ENCODE assay signal across 1 cellular context in the genomic region with DNA sequence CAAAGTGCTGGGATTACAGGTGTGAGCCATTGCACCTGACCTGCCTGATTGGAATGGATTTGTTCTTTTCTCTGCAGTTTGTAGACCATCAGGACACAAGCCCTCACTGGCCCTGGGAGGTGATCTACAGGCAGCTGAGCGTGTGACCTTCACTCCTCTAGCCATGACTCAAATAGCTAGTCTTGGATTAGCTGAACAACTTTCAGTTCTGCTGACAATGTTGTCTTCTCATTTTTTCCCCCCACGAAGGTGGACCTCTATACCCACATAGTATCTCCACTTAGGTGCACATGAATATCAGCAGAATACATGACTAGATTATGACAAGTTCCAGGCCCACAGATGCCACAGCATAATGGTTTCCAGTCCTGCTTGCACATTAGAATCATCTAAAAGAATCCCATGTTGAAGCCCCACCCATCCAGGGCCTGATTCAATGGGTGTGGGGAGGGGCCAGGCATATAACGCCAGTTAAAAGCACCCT.
TF ChIP-seq lines count a peak whose summit lies in the region.

No MANE protein-coding gene starts in this region.

TF ChIP-seq in H1, 55 proteins besides CTCF, POLR2A, EP300 and RAD21 (continued from another document):
- TF ChIP-seq JUN (IDR thresholded peaks at IDR 0.05; ENCODE audit: low read depth, low read length): no peak
- no peak for TF ChIP-seq RFX5 (IDR thresholded peaks at IDR 0.05; ENCODE audit: borderline replicate concordance, low read depth, low read length)
- TF ChIP-seq, protein P1, sequence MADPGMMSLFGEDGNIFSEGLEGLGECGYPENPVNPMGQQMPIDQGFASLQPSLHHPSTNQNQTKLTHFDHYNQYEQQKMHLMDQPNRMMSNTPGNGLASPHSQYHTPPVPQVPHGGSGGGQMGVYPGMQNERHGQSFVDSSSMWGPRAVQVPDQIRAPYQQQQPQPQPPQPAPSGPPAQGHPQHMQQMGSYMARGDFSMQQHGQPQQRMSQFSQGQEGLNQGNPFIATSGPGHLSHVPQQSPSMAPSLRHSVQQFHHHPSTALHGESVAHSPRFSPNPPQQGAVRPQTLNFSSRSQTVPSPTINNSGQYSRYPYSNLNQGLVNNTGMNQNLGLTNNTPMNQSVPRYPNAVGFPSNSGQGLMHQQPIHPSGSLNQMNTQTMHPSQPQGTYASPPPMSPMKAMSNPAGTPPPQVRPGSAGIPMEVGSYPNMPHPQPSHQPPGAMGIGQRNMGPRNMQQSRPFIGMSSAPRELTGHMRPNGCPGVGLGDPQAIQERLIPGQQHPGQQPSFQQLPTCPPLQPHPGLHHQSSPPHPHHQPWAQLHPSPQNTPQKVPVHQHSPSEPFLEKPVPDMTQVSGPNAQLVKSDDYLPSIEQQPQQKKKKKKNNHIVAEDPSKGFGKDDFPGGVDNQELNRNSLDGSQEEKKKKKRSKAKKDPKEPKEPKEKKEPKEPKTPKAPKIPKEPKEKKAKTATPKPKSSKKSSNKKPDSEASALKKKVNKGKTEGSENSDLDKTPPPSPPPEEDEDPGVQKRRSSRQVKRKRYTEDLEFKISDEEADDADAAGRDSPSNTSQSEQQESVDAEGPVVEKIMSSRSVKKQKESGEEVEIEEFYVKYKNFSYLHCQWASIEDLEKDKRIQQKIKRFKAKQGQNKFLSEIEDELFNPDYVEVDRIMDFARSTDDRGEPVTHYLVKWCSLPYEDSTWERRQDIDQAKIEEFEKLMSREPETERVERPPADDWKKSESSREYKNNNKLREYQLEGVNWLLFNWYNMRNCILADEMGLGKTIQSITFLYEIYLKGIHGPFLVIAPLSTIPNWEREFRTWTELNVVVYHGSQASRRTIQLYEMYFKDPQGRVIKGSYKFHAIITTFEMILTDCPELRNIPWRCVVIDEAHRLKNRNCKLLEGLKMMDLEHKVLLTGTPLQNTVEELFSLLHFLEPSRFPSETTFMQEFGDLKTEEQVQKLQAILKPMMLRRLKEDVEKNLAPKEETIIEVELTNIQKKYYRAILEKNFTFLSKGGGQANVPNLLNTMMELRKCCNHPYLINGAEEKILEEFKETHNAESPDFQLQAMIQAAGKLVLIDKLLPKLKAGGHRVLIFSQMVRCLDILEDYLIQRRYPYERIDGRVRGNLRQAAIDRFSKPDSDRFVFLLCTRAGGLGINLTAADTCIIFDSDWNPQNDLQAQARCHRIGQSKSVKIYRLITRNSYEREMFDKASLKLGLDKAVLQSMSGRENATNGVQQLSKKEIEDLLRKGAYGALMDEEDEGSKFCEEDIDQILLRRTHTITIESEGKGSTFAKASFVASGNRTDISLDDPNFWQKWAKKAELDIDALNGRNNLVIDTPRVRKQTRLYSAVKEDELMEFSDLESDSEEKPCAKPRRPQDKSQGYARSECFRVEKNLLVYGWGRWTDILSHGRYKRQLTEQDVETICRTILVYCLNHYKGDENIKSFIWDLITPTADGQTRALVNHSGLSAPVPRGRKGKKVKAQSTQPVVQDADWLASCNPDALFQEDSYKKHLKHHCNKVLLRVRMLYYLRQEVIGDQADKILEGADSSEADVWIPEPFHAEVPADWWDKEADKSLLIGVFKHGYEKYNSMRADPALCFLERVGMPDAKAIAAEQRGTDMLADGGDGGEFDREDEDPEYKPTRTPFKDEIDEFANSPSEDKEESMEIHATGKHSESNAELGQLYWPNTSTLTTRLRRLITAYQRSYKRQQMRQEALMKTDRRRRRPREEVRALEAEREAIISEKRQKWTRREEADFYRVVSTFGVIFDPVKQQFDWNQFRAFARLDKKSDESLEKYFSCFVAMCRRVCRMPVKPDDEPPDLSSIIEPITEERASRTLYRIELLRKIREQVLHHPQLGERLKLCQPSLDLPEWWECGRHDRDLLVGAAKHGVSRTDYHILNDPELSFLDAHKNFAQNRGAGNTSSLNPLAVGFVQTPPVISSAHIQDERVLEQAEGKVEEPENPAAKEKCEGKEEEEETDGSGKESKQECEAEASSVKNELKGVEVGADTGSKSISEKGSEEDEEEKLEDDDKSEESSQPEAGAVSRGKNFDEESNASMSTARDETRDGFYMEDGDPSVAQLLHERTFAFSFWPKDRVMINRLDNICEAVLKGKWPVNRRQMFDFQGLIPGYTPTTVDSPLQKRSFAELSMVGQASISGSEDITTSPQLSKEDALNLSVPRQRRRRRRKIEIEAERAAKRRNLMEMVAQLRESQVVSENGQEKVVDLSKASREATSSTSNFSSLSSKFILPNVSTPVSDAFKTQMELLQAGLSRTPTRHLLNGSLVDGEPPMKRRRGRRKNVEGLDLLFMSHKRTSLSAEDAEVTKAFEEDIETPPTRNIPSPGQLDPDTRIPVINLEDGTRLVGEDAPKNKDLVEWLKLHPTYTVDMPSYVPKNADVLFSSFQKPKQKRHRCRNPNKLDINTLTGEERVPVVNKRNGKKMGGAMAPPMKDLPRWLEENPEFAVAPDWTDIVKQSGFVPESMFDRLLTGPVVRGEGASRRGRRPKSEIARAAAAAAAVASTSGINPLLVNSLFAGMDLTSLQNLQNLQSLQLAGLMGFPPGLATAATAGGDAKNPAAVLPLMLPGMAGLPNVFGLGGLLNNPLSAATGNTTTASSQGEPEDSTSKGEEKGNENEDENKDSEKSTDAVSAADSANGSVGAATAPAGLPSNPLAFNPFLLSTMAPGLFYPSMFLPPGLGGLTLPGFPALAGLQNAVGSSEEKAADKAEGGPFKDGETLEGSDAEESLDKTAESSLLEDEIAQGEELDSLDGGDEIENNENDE (IDR thresholded peaks at IDR 0.05; ENCODE audit: insufficient replicate concordance, low read length): no peak
- TF ChIP-seq CHD2 (IDR thresholded peaks at IDR 0.05; ENCODE audit: low read length): no peak
- no peak for TF ChIP-seq CEBPB (IDR thresholded peaks at IDR 0.05; ENCODE audit: low read depth, low read length)
- no peak for TF ChIP-seq EGR1 (IDR thresholded peaks at IDR 0.05; ENCODE audit: borderline replicate concordance, low read depth, low read length)
- TF ChIP-seq NRF1 (IDR thresholded peaks at IDR 0.05; ENCODE audit: low read depth, low read length): no peak
TF ChIP-seq in H1: peak in this region for 0.
